Comparison of ENCODE assay signal across 8 cellular contexts in genomic region chr14:69191340-69192111, GRCh38. TPM values are rescaled to one million over a fixed set of nuclear protein-coding genes. Genes with fewer than 3 reads are reported as not detected.
DNase-seq lines count a peak whose midpoint lies in the region; ATAC-seq and TF ChIP-seq lines count a peak whose summit lies in the region.

TSS of gene EXD2 (plus strand) at chr14:69191498. CDS start at chr14:69209471, 17,973 bp downstream.

- H3K36me3 Mint-ChIP-seq in CD8-positive, alpha-beta T cell = peaks cover 6% of the 10 kb centered on the region

- peak within 1 kb of the TSS; percentile 95 for H3K4me3 Mint-ChIP-seq in CD8-positive, alpha-beta T cell

- POLR2A ChIA-PET in CD8-positive, alpha-beta T cell (lab: Charles Lee) = interaction anchor here (0.6 to 2.6 kb wide), 4 partner anchors 36 to 575 kb away, joined by 3 to 24 read pairs (median 4); partner anchors contain the start of gene DCAF5

- H3K9me3 Mint-ChIP-seq in CD8-positive, alpha-beta T cell = no peaks in the 10 kb centered on the region

- ATAC-seq in CD8-positive, alpha-beta T cell = peak; percentile 79
- peak; percentile 74 for ATAC-seq in GM19467 (IDR thresholded peaks at IDR 0.05; ENCODE audit: unreplicated experiment)

- H3K9me3 ChIP-seq in CD8-positive, alpha-beta T cell (ENCODE audit: low read length) = no peaks in the 10 kb centered on the region
- H3K9me3 ChIP-seq in mononuclear cell (ENCODE audit: low read depth, low read length) = no peaks in the 10 kb centered on the region

- H3K27me3 Mint-ChIP-seq in CD8-positive, alpha-beta T cell (ENCODE audit: low read depth) = no peaks in the 10 kb centered on the region

- peaks cover 29% of the 10 kb centered on the region for H3K4me1 Mint-ChIP-seq in CD8-positive, alpha-beta T cell (ENCODE audit: low read depth)

- peak within 1 kb of the TSS; percentile 97 for H3K27ac Mint-ChIP-seq in CD8-positive, alpha-beta T cell

- DNase-seq in CD8-positive, alpha-beta T cell = peak; percentile 36 to 87 (median 69)
- DNase-seq in HT-29 (ENCODE audit: low spot score) (peak; percentile 78), NOMO-1 treated with dmso at 0.1 percent for 144 hours (lab: John Stamatoyannopoulos, UW; ENCODE audit: unreplicated experiment) (peak; percentile 77), activated T-cell treated with anti-CD3 and anti-CD28 coated beads for 4 hours (peak; percentile 37), epithelial cell of prostate (ENCODE audit: low read depth, low spot score) (peak; percentile 57)
- DNase-seq in stimulated activated CD8-positive, alpha-beta memory T cell treated with anti-CD3 and anti-CD28 coated beads, Interleukin-4, amount 100 ng/mL, for 1 hour (ENCODE audit: low read depth in 2 of 2, low spot score in 1 of 2) = peak; percentile 20 to 35

- no peaks in the 10 kb centered on the region for H3K36me3 ChIP-seq in CD8-positive, alpha-beta T cell (ENCODE audit: insufficient read depth, low read length)

- CTCF ChIA-PET in CD8-positive, alpha-beta T cell (lab: Charles Lee) = interaction anchor here (1.2 to 2.3 kb wide), 3 partner anchors 39 to 62 kb away, joined by 3 to 12 read pairs (median 4); no protein-coding TSS in a partner anchor

- intact Hi-C loops in CD8-positive, alpha-beta T cell (cut with DNase I, micrococcal nuclease) = loop anchor here (1.0 to 2.0 kb wide), 4 partner anchors 38 to 207 kb away; partner anchors contain the start of genes DCAF5 (in 1 of the 2), ERH (in 1 of the 2) and SLC39A9 (in 1 of the 2)

- no peaks in the 10 kb centered on the region for H3K27me3 ChIP-seq in CD8-positive, alpha-beta T cell (ENCODE audit: insufficient read depth, low read length)
- no peaks in the 10 kb centered on the region for H3K27me3 ChIP-seq in mononuclear cell (ENCODE audit: insufficient read depth, low read length)

- H3K4me1 ChIP-seq in CD8-positive, alpha-beta T cell (ENCODE audit: insufficient read depth, low read length) = peaks cover 7% of the 10 kb centered on the region
- peaks cover 6% of the 10 kb centered on the region for H3K4me1 ChIP-seq in mononuclear cell (ENCODE audit: insufficient read depth, low read length)

- peak within 1 kb of the TSS; percentile 60 for H3K27ac ChIP-seq in CD8-positive, alpha-beta T cell (ENCODE audit: low read depth, low read length)
- H3K27ac ChIP-seq in epithelial cell of prostate = peak within 1 kb of the TSS; percentile 82

- no peak for TF ChIP-seq CTCF in CD8-positive, alpha-beta T cell (IDR thresholded peaks at IDR 0.05)

- peak within 1 kb of the TSS; percentile 72 for H3K4me3 ChIP-seq in CD8-positive, alpha-beta T cell (ENCODE audit: low read depth, low read length)
- peak within 1 kb of the TSS; percentile 65 for H3K4me3 ChIP-seq in mononuclear cell (ENCODE audit: low read length)

RNA-seq across cellular contexts. Expression of gene EXD2, which starts in this region (rescaled TPM):
- total RNA-seq in CD8-positive, alpha-beta T cell = 1 to 10 TPM; 5.9 to 7.9 TPM
- total RNA-seq in HT-29 (2014; rRNA removed; shearing (Covaris generic)) = 3.9 and 4.7 TPM in 2 replicates
- total RNA-seq in mononuclear cell = 2.9 TPM

Comparison
In these comparisons a context has a peak if more than half of its experiments do, and no peak if none do; other contexts are left out.
1. Peak in every context shown above with its lines: DNase-seq, ATAC-seq, H3K4me3 ChIP-seq and H3K27ac ChIP-seq.
2. DNase-seq: peak in every context shown above with its lines; median percentile 78 in HT-29; 77 in NOMO-1 treated with dmso at 0.1 percent for 144 hours; 69 in CD8-positive, alpha-beta T cell; 57 in epithelial cell of prostate; 37 in activated T-cell treated with anti-CD3 and anti-CD28 coated beads for 4 hours; 28 in stimulated activated CD8-positive, alpha-beta memory T cell treated with anti-CD3 and anti-CD28 coated beads, Interleukin-4, amount 100 ng/mL, for 1 hour.